In the genomic region with DNA sequence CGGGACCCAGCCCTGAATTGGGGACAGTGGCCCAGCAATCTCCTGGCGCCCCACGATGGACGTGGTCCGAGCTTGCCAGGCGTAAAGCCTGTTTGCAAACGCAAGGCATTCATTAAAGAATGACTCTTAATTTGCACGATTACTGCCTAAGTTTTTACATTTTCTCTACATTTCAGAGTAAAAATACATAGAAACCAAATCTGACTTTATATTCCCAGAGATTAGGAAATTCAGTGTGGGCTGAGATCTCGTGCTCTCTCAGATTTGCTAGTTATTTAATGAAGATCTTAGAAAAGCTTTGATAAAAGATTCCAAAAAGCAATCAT, we compare ENCODE assay signal across 11 cellular contexts.
DNase-seq lines count a peak whose midpoint lies in the region; ATAC-seq and TF ChIP-seq lines count a peak whose summit lies in the region.
"Had no signal": no experiment of that assay in that cellular context is flagged by ENCODE, and none has a peak within 500 bp of the region (broad histone marks: within the 10 kb centered on the region; RNA-seq: fewer than 3 reads in every experiment).

No MANE protein-coding gene starts in this region.

- H3K4me3 ChIP-seq in WI38 (ENCODE audit: low read depth, low read length) (peak overlapping the region; percentile 51), iPS DF 6.9 (ENCODE audit: low read length) (peak overlapping the region; percentile 60; the same call in 1 of the 2 replicates)
- H3K4me3 ChIP-seq: body of pancreas had no signal

- H3K9me3 ChIP-seq in ES-I3 (ENCODE audit: control insufficient read depth, insufficient read depth, low read length) (no peaks in the 10 kb centered on the region), iPS DF 6.9 (ENCODE audit: control insufficient read depth, insufficient read depth, low read length) (no peaks in the 10 kb centered on the region)
- H3K9me3 ChIP-seq: body of pancreas had no signal

- H3K27ac ChIP-seq in iPS DF 6.9 (ENCODE audit: low read length), result no peak overlapping the region
- H3K27ac ChIP-seq: body of pancreas had no signal

- ATAC-seq in GM19023 (IDR thresholded peaks at IDR 0.05; ENCODE audit: unreplicated experiment), result no peak
- ATAC-seq: Panc1 had no signal

- no peak for TF ChIP-seq CTCF in WI38 (IDR thresholded peaks at IDR 0.05; ENCODE audit: low read depth, low read length)

- H3K36me3 ChIP-seq in ES-I3 (ENCODE audit: insufficient read depth, low read length) (no peaks in the 10 kb centered on the region), iPS DF 6.9 (ENCODE audit: control insufficient read depth, insufficient read depth, low read length) (no peaks in the 10 kb centered on the region)

- no peaks in the 10 kb centered on the region for H3K4me1 ChIP-seq in ES-I3 (ENCODE audit: insufficient read depth, low read length)
- no peaks in the 10 kb centered on the region for H3K4me1 ChIP-seq in iPS DF 6.9 (ENCODE audit: control insufficient read depth, insufficient read depth, low read length)

- WGBS in iPS DF 6.9 (ENCODE audit: insufficient coverage, insufficient read length), result no CpG with 5 or more reads among the region's 9 CpGs

- DNase-seq in iPS DF 6.9 (ENCODE audit: low read depth, low spot score) (no peak), retina (peak; percentile 8), NCI-H748 (lab: John Stamatoyannopoulos, UW; ENCODE audit: unreplicated experiment) (no peak), LoVo (ENCODE audit: low spot score) (no peak)
- no peak for DNase-seq in activated CD8-positive, alpha-beta memory T cell treated with anti-CD3 and anti-CD28 coated beads for 24 hours
- DNase-seq: NCI-H1694 had no signal

- H3K27me3 ChIP-seq in iPS DF 6.9 (ENCODE audit: control insufficient read depth, insufficient read depth, low read length), result peaks cover 14% of the 10 kb centered on the region; the same call in 1 of the 2 replicates
- H3K27me3 ChIP-seq: body of pancreas had no signal

- H3K9ac ChIP-seq in ES-I3 (ENCODE audit: low read depth, low read length), result peak overlapping the region; percentile 59; the same call in 1 of the 2 replicates
